Comparison of ENCODE assay signal across 19 cellular contexts in genomic region chr5:71786337-71787060, GRCh38.
DNase-seq lines count a peak whose midpoint lies in the region; ATAC-seq and TF ChIP-seq lines count a peak whose summit lies in the region.
"Had no signal": no experiment of that assay in that cellular context is flagged by ENCODE, and none has a peak within 500 bp of the region (broad histone marks: within the 10 kb centered on the region; RNA-seq: fewer than 3 reads in every experiment).

No MANE protein-coding gene starts in this region.

- H3K27me3 ChIP-seq in gastrocnemius medialis = no peaks in the 10 kb centered on the region

- H3K27ac Mint-ChIP-seq in T-helper 2 cell treated with Interferon-gamma antibody and Interleukin-4, amounts not matched to agents 5 μg/mL and 100 μg/mL, for 36 hours = no peak overlapping the region
- H3K27ac Mint-ChIP-seq: CD8-positive, alpha-beta T cell had no signal

- TF ChIP-seq POLR2A in gastrocnemius medialis (IDR thresholded peaks at IDR 0.05) = no peak

- H3K4me3 Mint-ChIP-seq in T-helper 2 cell treated with Interferon-gamma antibody and Interleukin-4, amounts not matched to agents 5 μg/mL and 100 μg/mL, for 36 hours = no peak overlapping the region
- H3K4me3 Mint-ChIP-seq: CD8-positive, alpha-beta T cell had no signal

- H3K36me3 ChIP-seq in gastrocnemius medialis = no peaks in the 10 kb centered on the region
- H3K36me3 ChIP-seq: HAP-1 had no signal

- no peaks in the 10 kb centered on the region for H3K36me3 Mint-ChIP-seq in T-helper 2 cell treated with Interferon-gamma antibody and Interleukin-4, amounts not matched to agents 5 μg/mL and 100 μg/mL, for 36 hours (ENCODE audit: low read depth)
- H3K36me3 Mint-ChIP-seq: CD8-positive, alpha-beta T cell had no signal

- H3K4me1 Mint-ChIP-seq in T-helper 2 cell treated with Interferon-gamma antibody and Interleukin-4, amounts not matched to agents 5 μg/mL and 100 μg/mL, for 36 hours (ENCODE audit: low read depth) = peaks cover 8% of the 10 kb centered on the region

- ATAC-seq in gastrocnemius medialis = no peak
- ATAC-seq: CD8-positive, alpha-beta T cell had no signal

- H3K4me1 ChIP-seq in gastrocnemius medialis = peaks cover 0 to 8% of the 10 kb centered on the region in 2 donors

- peaks cover 11% of the 10 kb centered on the region for H3K9me3 Mint-ChIP-seq in T-helper 2 cell treated with Interferon-gamma antibody and Interleukin-4, amounts not matched to agents 5 μg/mL and 100 μg/mL, for 36 hours

- no peak for TF ChIP-seq CTCF in gastrocnemius medialis (IDR thresholded peaks at IDR 0.05 in 4 of 5, conservative IDR thresholded peaks at IDR 0.05 in 1 of 5)

- in situ Hi-C loops in SK-MEL-5 (cut with HindIII; ENCODE audit: low pct_unique_long_range_greater_than_20kb, low sequenced_read_pairs) (no loop called here), gastrocnemius medialis (cut with MboI; ENCODE audit: low sequenced_read_pairs in 4 of 4) (loop anchor here in 2 of 4 donors (10.0 to 25.0 kb wide), 2 partner anchors 518 to 526 kb away; partner anchors contain the start of genes MRPS27 (in 1 of the 2) and PTCD2 (in 1 of the 2))

- no peak overlapping the region for H3K4me3 ChIP-seq in gastrocnemius medialis
- H3K4me3 ChIP-seq: HAP-1 had no signal

- no peaks in the 10 kb centered on the region for H3K9me3 ChIP-seq in gastrocnemius medialis
- H3K9me3 ChIP-seq: HAP-1 had no signal

- peaks cover 2% of the 10 kb centered on the region for H3K27me3 Mint-ChIP-seq in T-helper 2 cell treated with Interferon-gamma antibody and Interleukin-4, amounts not matched to agents 5 μg/mL and 100 μg/mL, for 36 hours (ENCODE audit: low read depth)

- DNase-seq in NCI-H1417 (lab: John Stamatoyannopoulos, UW) (peak; percentile 29 to 64 (median 60)), NCI-H1417 treated with DMSO at 0.1 percent for 48 hours (lab: John Stamatoyannopoulos, UW) (no peak), NCI-H187 treated with DMSO at 0.1 percent for 48 hours (lab: John Stamatoyannopoulos, UW) (peak; percentile 57), SK-MEL-5 (ENCODE audit: low read depth, low spot score) (peak; percentile 54), retina (peak; percentile 41), gastrocnemius medialis (no peak), occipital lobe (lab: John Stamatoyannopoulos, UW) (no peak)
- DNase-seq in T-helper 2 cell treated with Interferon-gamma antibody and Interleukin-4, amounts not matched to agents 5 μg/mL and 100 μg/mL, for 36 hours (ENCODE audit: low spot score) = no peak
- DNase-seq: CD8-positive, alpha-beta T cell; DMS 273 treated with DMSO at 0.1 percent for 48 hours; MV-4-11; NCI-H2029; NCI-H2227 treated with DMSO at 0.1 percent for 48 hours; NCI-H82; OCI-M1; RPMI8226; SW 1271 had no signal

- H3K27ac ChIP-seq in gastrocnemius medialis = no peak overlapping the region
- H3K27ac ChIP-seq: 22Rv1 had no signal

- intact Hi-C loops in gastrocnemius medialis (cut with DNase I; ENCODE audit: low total_unique reads) = no loop called here

Comparison
In these comparisons a context has a peak if more than half of its experiments do, and no peak if none do; other contexts are left out.
1. DNase-seq: peak in NCI-H1417 (3 of 3), NCI-H187 treated with DMSO at 0.1 percent for 48 hours (single experiment), SK-MEL-5 (single experiment) and retina (single experiment); none in NCI-H1417 treated with DMSO at 0.1 percent for 48 hours (single experiment), T-helper 2 cell treated with Interferon-gamma antibody and Interleukin-4, amounts not matched to agents 5 μg/mL and 100 μg/mL, for 36 hours (single experiment), gastrocnemius medialis (0 of 2) and occipital lobe (single experiment).